Comparison of ENCODE assay signal across 19 cellular contexts in the genomic region with DNA sequence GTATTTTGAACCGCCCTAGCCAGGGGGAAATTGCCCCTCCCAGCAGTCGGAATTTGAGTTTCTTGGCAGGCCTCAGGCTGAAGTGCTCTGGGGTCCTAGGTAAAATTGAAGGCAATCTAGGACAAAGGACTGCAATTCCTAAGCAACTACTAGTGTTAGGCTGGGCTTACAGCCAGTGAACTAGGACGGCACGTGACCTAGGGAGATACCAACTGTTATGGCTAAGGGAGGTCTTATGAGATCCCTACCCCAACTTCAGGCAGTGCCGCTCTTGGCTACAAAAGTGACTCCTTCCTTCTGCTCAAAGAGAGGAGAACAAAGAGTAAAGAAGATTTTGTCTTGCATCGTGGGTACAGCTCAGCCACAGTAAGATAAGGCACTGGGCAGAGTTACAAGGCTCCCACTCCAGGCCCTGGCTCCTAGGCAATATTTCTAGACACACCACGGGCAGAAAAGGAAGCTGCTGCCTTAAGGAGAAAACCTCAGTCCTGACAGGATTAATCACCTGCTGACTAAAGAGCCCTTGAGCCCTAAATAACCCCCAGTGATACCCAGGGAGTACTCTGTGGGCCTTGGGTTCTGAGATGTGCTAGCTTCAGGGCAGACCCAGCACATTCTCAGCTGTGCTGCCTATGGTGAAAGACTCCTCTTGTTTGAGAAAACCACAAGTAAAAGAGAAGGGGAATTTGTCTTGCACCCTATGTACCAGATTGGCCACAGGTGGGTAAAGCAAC.
DNase-seq lines count a peak whose midpoint lies in the region; ATAC-seq and TF ChIP-seq lines count a peak whose summit lies in the region.
"Had no signal": no experiment of that assay in that cellular context is flagged by ENCODE, and none has a peak within 500 bp of the region (broad histone marks: within the 10 kb centered on the region; RNA-seq: fewer than 3 reads in every experiment).

No MANE protein-coding gene starts in this region.

- peak overlapping the region; percentile 66; the same call in 1 of the 2 replicates for H3K27ac Mint-ChIP-seq in GM23338
- no peak overlapping the region for H3K27ac Mint-ChIP-seq in activated naive CD8-positive, alpha-beta T cell treated with anti-CD3 and anti-CD28 coated beads for 36 hours

- POLR2A ChIA-PET in SK-N-SH (lab: Yijun Ruan, JAX) = no interaction called here

- DNase-seq in GM23338 (ENCODE audit: low spot score) = no peak
- DNase-seq in amniotic epithelial cell (ENCODE audit: low read depth) = peak; percentile 19
- DNase-seq in fibroblast of the aortic adventitia (ENCODE audit: low read depth) = peak; percentile 62
- peak; percentile 2 for DNase-seq in skeletal muscle cell (ENCODE audit: low read depth)
- DNase-seq in activated naive CD8-positive, alpha-beta T cell treated with anti-CD3 and anti-CD28 coated beads for 36 hours = no peak
- no peak for DNase-seq in SK-N-SH
- DNase-seq in AML-193 (lab: John Stamatoyannopoulos, UW) = no peak
- DNase-seq in NCI-H187 treated with DMSO at 0.1 percent for 48 hours (lab: John Stamatoyannopoulos, UW) = no peak
- DNase-seq: DMS79 treated with DMSO at 0.1 percent for 48 hours, GOT3, Karpas-422, NCI-H1105, NCI-H1694, NCI-H2107, NCI-H345, NCI-H69, RPMI8226, SIG-M5 had no signal

- no peak overlapping the region for H3K9ac ChIP-seq in SK-N-SH
- H3K9ac ChIP-seq: BLaER1 treated with 17β-estradiol and CSF1 and Interleukin-3, amounts not matched to agents 10 nM and 100 nM had no signal

- TF ChIP-seq RAD21 in SK-N-SH (IDR thresholded peaks at IDR 0.05; ENCODE audit: low read length) = no peak

- ATAC-seq in GM23338 = no peak

- H3K27ac ChIP-seq in GM23338 (ENCODE audit: low read depth) = no peak overlapping the region
- H3K27ac ChIP-seq in SK-N-SH (ENCODE audit: low read depth in 2 of 2, low read length in 1 of 2) = no peak overlapping the region
- H3K27ac ChIP-seq: BLaER1 treated with 17β-estradiol and CSF1 and Interleukin-3, amounts not matched to agents 10 nM and 100 nM had no signal

- H4K20me1 ChIP-seq in GM23338 (replicated peaks; ENCODE audit: insufficient read depth) = no peaks in the 10 kb centered on the region
- H4K20me1 ChIP-seq in SK-N-SH (ENCODE audit: insufficient read depth) = no peaks in the 10 kb centered on the region
- H4K20me1 ChIP-seq: BLaER1 treated with 17β-estradiol and CSF1 and Interleukin-3, amounts not matched to agents 10 nM and 100 nM had no signal

- no peaks in the 10 kb centered on the region for H3K9me3 Mint-ChIP-seq in GM23338
- H3K9me3 Mint-ChIP-seq in activated naive CD8-positive, alpha-beta T cell treated with anti-CD3 and anti-CD28 coated beads for 36 hours = peaks cover 1% of the 10 kb centered on the region

- no peak for TF ChIP-seq EP300 in SK-N-SH (IDR thresholded peaks at IDR 0.05; ENCODE audit: borderline replicate concordance in 1 of 2, low read depth in 1 of 2, low read length in 1 of 2)

- no peaks in the 10 kb centered on the region for H3K79me2 ChIP-seq in GM23338 (replicated peaks; ENCODE audit: insufficient read depth)
- H3K79me2 ChIP-seq in SK-N-SH (ENCODE audit: insufficient read depth) = no peaks in the 10 kb centered on the region

- no peaks in the 10 kb centered on the region for H3F3A ChIP-seq in GM23338 (replicated peaks; ENCODE audit: low read depth)
- no peaks in the 10 kb centered on the region for H3F3A ChIP-seq in SK-N-SH (replicated peaks; ENCODE audit: insufficient read depth)

- no peak overlapping the region for H3K4me3 Mint-ChIP-seq in GM23338
- no peak overlapping the region for H3K4me3 Mint-ChIP-seq in activated naive CD8-positive, alpha-beta T cell treated with anti-CD3 and anti-CD28 coated beads for 36 hours

- no peaks in the 10 kb centered on the region for H3K36me3 Mint-ChIP-seq in GM23338 (ENCODE audit: low read depth)
- H3K36me3 Mint-ChIP-seq in activated naive CD8-positive, alpha-beta T cell treated with anti-CD3 and anti-CD28 coated beads for 36 hours = no peaks in the 10 kb centered on the region

- H3K4me1 ChIP-seq in GM23338 (ENCODE audit: insufficient read depth) (no peaks in the 10 kb centered on the region), SK-N-SH (ENCODE audit: control insufficient read depth in 1 of 2, insufficient read depth in 2 of 2, low read depth in 1 of 2, low read length in 1 of 2) (no peaks in the 10 kb centered on the region)
- H3K4me1 ChIP-seq: BLaER1 treated with 17β-estradiol and CSF1 and Interleukin-3, amounts not matched to agents 10 nM and 100 nM had no signal

- H3K27me3 ChIP-seq in GM23338 (ENCODE audit: insufficient read depth) (no peaks in the 10 kb centered on the region), SK-N-SH (ENCODE audit: insufficient read depth) (no peaks in the 10 kb centered on the region)
- H3K27me3 ChIP-seq: BLaER1 treated with 17β-estradiol and CSF1 and Interleukin-3, amounts not matched to agents 10 nM and 100 nM had no signal

- TF ChIP-seq CTCF in GM23338 (conservative IDR thresholded peaks at IDR 0.05; ENCODE audit: low read depth in 2 of 2) = no peak
- no peak for TF ChIP-seq CTCF in fibroblast of the aortic adventitia (IDR thresholded peaks at IDR 0.05; ENCODE audit: insufficient read depth, low read length)
- no peak for TF ChIP-seq CTCF in SK-N-SH (IDR thresholded peaks at IDR 0.05)

- H3K36me3 ChIP-seq in GM23338 (ENCODE audit: insufficient read depth) (no peaks in the 10 kb centered on the region), SK-N-SH (replicated peaks in 1 of 2; ENCODE audit: control insufficient read depth in 1 of 2, insufficient read depth in 2 of 2, low read length in 1 of 2) (no peaks in the 10 kb centered on the region)
- H3K36me3 ChIP-seq: BLaER1 treated with 17β-estradiol and CSF1 and Interleukin-3, amounts not matched to agents 10 nM and 100 nM had no signal

- H3K9me3 ChIP-seq in SK-N-SH = no peaks in the 10 kb centered on the region
- H3K9me3 ChIP-seq: BLaER1 treated with 17β-estradiol and CSF1 and Interleukin-3, amounts not matched to agents 10 nM and 100 nM had no signal

- H3K9me2 ChIP-seq in GM23338 (ENCODE audit: insufficient read depth) (no peaks in the 10 kb centered on the region), SK-N-SH (no peaks in the 10 kb centered on the region)

- CTCF ChIA-PET in SK-N-SH (lab: Yijun Ruan, JAX) = interaction anchor here (1.2 kb wide), 1 partner anchor 222 kb away, joined by 3 read pairs; no protein-coding TSS in a partner anchor

- no peak overlapping the region for H3K4me3 ChIP-seq in GM23338
- H3K4me3 ChIP-seq in fibroblast of the aortic adventitia (ENCODE audit: low read depth, low read length) = no peak overlapping the region
- H3K4me3 ChIP-seq in skeletal muscle cell (ENCODE audit: low read depth, low read length) = no peak overlapping the region
- H3K4me3 ChIP-seq in SK-N-SH (ENCODE audit: low read depth in 2 of 2, low read length in 1 of 2) = no peak overlapping the region
- H3K4me3 ChIP-seq: BLaER1 treated with 17β-estradiol and CSF1 and Interleukin-3, amounts not matched to agents 10 nM and 100 nM had no signal

- 85% methylated on average over 7 of the region's 7 CpGs for WGBS in SK-N-SH (ENCODE audit: low lambda C conversion rate)

- no peak overlapping the region for H3K4me2 ChIP-seq in GM23338
- H3K4me2 ChIP-seq in SK-N-SH = no peak overlapping the region
- H3K4me2 ChIP-seq: BLaER1 treated with 17β-estradiol and CSF1 and Interleukin-3, amounts not matched to agents 10 nM and 100 nM had no signal

- H2AFZ ChIP-seq in GM23338 (peak overlapping the region; percentile 10; the same call in 1 of the 2 replicates), SK-N-SH (ENCODE audit: low read depth) (no peak overlapping the region)

- peaks cover 6% of the 10 kb centered on the region for H3K4me1 Mint-ChIP-seq in GM23338
- no peaks in the 10 kb centered on the region for H3K4me1 Mint-ChIP-seq in activated naive CD8-positive, alpha-beta T cell treated with anti-CD3 and anti-CD28 coated beads for 36 hours

- H3K27me3 Mint-ChIP-seq in GM23338 (ENCODE audit: insufficient read depth, low read depth, poor library complexity) = peaks cover 2% of the 10 kb centered on the region
- no peaks in the 10 kb centered on the region for H3K27me3 Mint-ChIP-seq in activated naive CD8-positive, alpha-beta T cell treated with anti-CD3 and anti-CD28 coated beads for 36 hours

TF ChIP-seq in GM23338, 12 proteins besides CTCF, POLR2A, EP300 and RAD21 (continues in another document):
- no peak for TF ChIP-seq CREB1 (CRISPR knock-in tag; IDR thresholded peaks at IDR 0.05; ENCODE audit: low read depth)
- TF ChIP-seq ZNF114 (CRISPR knock-in tag; IDR thresholded peaks at IDR 0.05) = no peak

TF ChIP-seq in SK-N-SH, 30 proteins besides CTCF, POLR2A, EP300 and RAD21:
- TF ChIP-seq TCF12 (IDR thresholded peaks at IDR 0.05) (no peak), FOXM1 (IDR thresholded peaks at IDR 0.05; ENCODE audit: low read depth) (no peak)
- TF ChIP-seq, protein P1, sequence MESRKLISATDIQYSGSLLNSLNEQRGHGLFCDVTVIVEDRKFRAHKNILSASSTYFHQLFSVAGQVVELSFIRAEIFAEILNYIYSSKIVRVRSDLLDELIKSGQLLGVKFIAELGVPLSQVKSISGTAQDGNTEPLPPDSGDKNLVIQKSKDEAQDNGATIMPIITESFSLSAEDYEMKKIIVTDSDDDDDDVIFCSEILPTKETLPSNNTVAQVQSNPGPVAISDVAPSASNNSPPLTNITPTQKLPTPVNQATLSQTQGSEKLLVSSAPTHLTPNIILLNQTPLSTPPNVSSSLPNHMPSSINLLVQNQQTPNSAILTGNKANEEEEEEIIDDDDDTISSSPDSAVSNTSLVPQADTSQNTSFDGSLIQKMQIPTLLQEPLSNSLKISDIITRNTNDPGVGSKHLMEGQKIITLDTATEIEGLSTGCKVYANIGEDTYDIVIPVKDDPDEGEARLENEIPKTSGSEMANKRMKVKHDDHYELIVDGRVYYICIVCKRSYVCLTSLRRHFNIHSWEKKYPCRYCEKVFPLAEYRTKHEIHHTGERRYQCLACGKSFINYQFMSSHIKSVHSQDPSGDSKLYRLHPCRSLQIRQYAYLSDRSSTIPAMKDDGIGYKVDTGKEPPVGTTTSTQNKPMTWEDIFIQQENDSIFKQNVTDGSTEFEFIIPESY (IDR thresholded peaks at IDR 0.05; ENCODE audit: borderline replicate concordance, low read depth) = no peak
- TF ChIP-seq, protein P2, sequence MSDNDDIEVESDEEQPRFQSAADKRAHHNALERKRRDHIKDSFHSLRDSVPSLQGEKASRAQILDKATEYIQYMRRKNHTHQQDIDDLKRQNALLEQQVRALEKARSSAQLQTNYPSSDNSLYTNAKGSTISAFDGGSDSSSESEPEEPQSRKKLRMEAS (IDR thresholded peaks at IDR 0.05; ENCODE audit: low read depth) = no peak

Comparison
In these comparisons a context has a peak if more than half of its experiments do, and no peak if none do; other contexts are left out.
1. DNase-seq: peak in amniotic epithelial cell (single experiment), fibroblast of the aortic adventitia (single experiment) and skeletal muscle cell (single experiment); none in GM23338 (single experiment), activated naive CD8-positive, alpha-beta T cell treated with anti-CD3 and anti-CD28 coated beads for 36 hours (single experiment), SK-N-SH (single experiment), AML-193 (0 of 2) and NCI-H187 treated with DMSO at 0.1 percent for 48 hours (single experiment).